31 cellular contexts compared by ENCODE assay signal in the genomic region with DNA sequence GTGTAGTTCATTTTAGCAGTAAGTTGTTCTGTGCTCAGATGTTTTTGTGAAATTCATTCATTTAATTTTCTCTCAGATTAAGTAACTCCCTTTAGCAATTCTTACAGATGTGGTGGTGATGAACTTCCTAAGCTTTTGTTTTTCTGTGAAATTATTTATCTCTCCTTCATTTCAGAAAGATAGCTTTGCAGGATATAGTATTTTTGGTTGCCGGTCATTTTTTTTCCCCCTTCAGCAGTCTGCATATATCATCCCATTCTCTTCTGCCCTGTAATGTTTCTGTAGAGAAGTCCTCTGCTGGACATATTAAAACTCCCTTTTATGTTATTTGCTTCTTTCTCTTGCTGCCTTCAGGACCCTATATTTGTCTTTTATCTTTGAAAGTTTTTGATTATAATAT.
DNase-seq lines count a peak whose midpoint lies in the region; ATAC-seq and TF ChIP-seq lines count a peak whose summit lies in the region.
"Had no signal": no experiment of that assay in that cellular context is flagged by ENCODE, and none has a peak within 500 bp of the region (broad histone marks: within the 10 kb centered on the region; RNA-seq: fewer than 3 reads in every experiment).

No MANE protein-coding gene starts in this region.

- peaks cover 9 to 27% of the 10 kb centered on the region in 2 donors for H3K9me3 Mint-ChIP-seq in activated naive CD4-positive, alpha-beta T cell treated with anti-CD3 and anti-CD28 coated beads, Interleukin-2, amount 50 U/mL, for 72 hours

- ATAC-seq in activated naive CD4-positive, alpha-beta T cell treated with anti-CD3 and anti-CD28 coated beads, Interleukin-2, amount 50 U/mL, for 72 hours = no peak
- ATAC-seq: A549; CD8-positive, alpha-beta T cell had no signal

- CTCF ChIA-PET in HEK293 (lab: Yijun Ruan, JAX) (no interaction called here), HEK293T (lab: Yijun Ruan, JAX) (no interaction called here)

- no peak overlapping the region for H3K27ac Mint-ChIP-seq in activated naive CD4-positive, alpha-beta T cell treated with anti-CD3 and anti-CD28 coated beads, Interleukin-2, amount 50 U/mL, for 72 hours
- H3K27ac Mint-ChIP-seq: B cell; CD14-positive monocyte; CD4-positive, alpha-beta memory T cell; CD4-positive, alpha-beta T cell; CD4-positive, CD25-positive, alpha-beta regulatory T cell; CD8-positive, alpha-beta T cell had no signal

- H3K4me3 ChIP-seq in HEK293 (ENCODE audit: low read depth, low read length) = no peak overlapping the region
- H3K4me3 ChIP-seq: A549; BLaER1; BLaER1 treated with 17β-estradiol and CSF1 and Interleukin-3, amounts not matched to agents 10 nM and 100 nM had no signal

- DNase-seq in HEK293T (ENCODE audit: extremely low spot score) (no peak), islet precursor cell (no peak)
- no peak for DNase-seq in activated naive CD4-positive, alpha-beta T cell treated with anti-CD3 and anti-CD28 coated beads, Interleukin-2, amount 50 U/mL, for 72 hours (ENCODE audit: low spot score in 2 of 2)
- DNase-seq: 8988T; ACHN; AML-193; C1 segment of cervical spinal cord; Calu3; CD4-positive, alpha-beta memory T cell; CD4-positive, alpha-beta T cell; CD4-positive, CD25-positive, alpha-beta regulatory T cell; CD8-positive, alpha-beta memory T cell; CD8-positive, alpha-beta T cell; COR-L47; DMS 273 treated with DMSO at 0.1 percent for 48 hours; DMS153; DMS53; DMS79; DMS79 treated with DMSO at 0.1 percent for 48 hours; DND-41; EL had no signal

- H3K4me1 ChIP-seq in HEK293 (ENCODE audit: control insufficient read depth, insufficient read depth, low read length) = no peaks in the 10 kb centered on the region
- H3K4me1 ChIP-seq: A549; BE2C; BLaER1; BLaER1 treated with 17β-estradiol and CSF1 and Interleukin-3, amounts not matched to agents 10 nM and 100 nM; Caco-2 had no signal

- no peak overlapping the region for H3K27ac ChIP-seq in HEK293 (ENCODE audit: extremely low read depth, low read depth, low read length)
- H3K27ac ChIP-seq: 22Rv1; A549; BLaER1; BLaER1 treated with 17β-estradiol and CSF1 and Interleukin-3, amounts not matched to agents 10 nM and 100 nM; C4-2B had no signal

- no peaks in the 10 kb centered on the region for H3K9me3 ChIP-seq in HEK293 (ENCODE audit: control insufficient read depth, insufficient read depth, low read depth, low read length)
- H3K9me3 ChIP-seq: A549, Caco-2 had no signal

- TF ChIP-seq CTCF in HEK293 (tag by site-specific recombination; IDR thresholded peaks at IDR 0.05) = no peak

- peaks cover 10 to 13% of the 10 kb centered on the region in 2 donors for H3K36me3 Mint-ChIP-seq in activated naive CD4-positive, alpha-beta T cell treated with anti-CD3 and anti-CD28 coated beads, Interleukin-2, amount 50 U/mL, for 72 hours
- H3K36me3 Mint-ChIP-seq: CD14-positive monocyte; CD4-positive, CD25-positive, alpha-beta regulatory T cell; CD8-positive, alpha-beta memory T cell; CD8-positive, alpha-beta T cell had no signal

- H3K36me3 ChIP-seq in HEK293 (ENCODE audit: control insufficient read depth in 2 of 2, insufficient read depth in 1 of 2, low read length in 2 of 2) = no peaks in the 10 kb centered on the region
- H3K36me3 ChIP-seq: BE2C, BLaER1 had no signal

- POLR2A ChIA-PET in HEK293 (lab: Yijun Ruan, JAX) (no interaction called here), HEK293T (lab: Yijun Ruan, JAX) (no interaction called here)

TF ChIP-seq in HEK293, 187 proteins besides CTCF, POLR2A, EP300 and RAD21:
- TF ChIP-seq SETDB1 (IDR thresholded peaks at IDR 0.05; ENCODE audit: insufficient read length, low read length) (peak; percentile 89), ZNF138 (tag by site-specific recombination; IDR thresholded peaks at IDR 0.05; ENCODE audit: borderline replicate concordance) (no peak)
- TF ChIP-seq, protein P1, sequence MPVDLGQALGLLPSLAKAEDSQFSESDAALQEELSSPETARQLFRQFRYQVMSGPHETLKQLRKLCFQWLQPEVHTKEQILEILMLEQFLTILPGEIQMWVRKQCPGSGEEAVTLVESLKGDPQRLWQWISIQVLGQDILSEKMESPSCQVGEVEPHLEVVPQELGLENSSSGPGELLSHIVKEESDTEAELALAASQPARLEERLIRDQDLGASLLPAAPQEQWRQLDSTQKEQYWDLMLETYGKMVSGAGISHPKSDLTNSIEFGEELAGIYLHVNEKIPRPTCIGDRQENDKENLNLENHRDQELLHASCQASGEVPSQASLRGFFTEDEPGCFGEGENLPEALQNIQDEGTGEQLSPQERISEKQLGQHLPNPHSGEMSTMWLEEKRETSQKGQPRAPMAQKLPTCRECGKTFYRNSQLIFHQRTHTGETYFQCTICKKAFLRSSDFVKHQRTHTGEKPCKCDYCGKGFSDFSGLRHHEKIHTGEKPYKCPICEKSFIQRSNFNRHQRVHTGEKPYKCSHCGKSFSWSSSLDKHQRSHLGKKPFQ (tag by site-specific recombination; IDR thresholded peaks at IDR 0.05) = no peak

TF ChIP-seq in HEK293T, 16 proteins besides CTCF, POLR2A, EP300 and RAD21:
- TF ChIP-seq TARDBP (IDR thresholded peaks at IDR 0.05) (no peak), ZNF384 (IDR thresholded peaks at IDR 0.05) (peak; percentile 55)
